28 cellular contexts compared by ENCODE assay signal in genomic region chr3:188571531-188572115, GRCh38.
"Had no signal": no experiment of that assay in that cellular context is flagged by ENCODE, and none has a peak within 500 bp of the region (broad histone marks: within the 10 kb centered on the region; RNA-seq: fewer than 3 reads in every experiment).

No MANE protein-coding gene starts in this region.

- H3K36me3 ChIP-seq: colonic mucosa, heart left ventricle, neutrophil, ovary, sigmoid colon, vagina had no signal

- H3K27me3 Mint-ChIP-seq: activated CD4-positive, alpha-beta T cell treated with anti-CD3 and anti-CD28 coated beads for 36 hours; activated CD8-positive, alpha-beta memory T cell treated with anti-CD3 and anti-CD28 coated beads, Interleukin-2, amount 10 ng/mL, durations not matched to agents 7 days and 5 days; activated naive CD4-positive, alpha-beta T cell treated with anti-CD3 and anti-CD28 coated beads, Interleukin-2, amount 50 U/mL, for 24 hours; activated naive CD8-positive, alpha-beta T cell treated with anti-CD3 and anti-CD28 coated beads, Interleukin-2, amount 50 U/mL, for 24 hours; naive B cell; stimulated activated naive CD8-positive, alpha-beta T cell treated with anti-CD3 and anti-CD28 coated beads, Interleukin-15, Interleukin-2, amounts not matched to agents 100 ng/mL and 50 ng/mL, for 24 hours; type B pancreatic cell had no signal

- H3K4me3 ChIP-seq: colonic mucosa, heart left ventricle, ovary, sigmoid colon, vagina had no signal

- H3K4me3 Mint-ChIP-seq: activated CD4-positive, alpha-beta T cell treated with anti-CD3 and anti-CD28 coated beads for 36 hours; activated CD8-positive, alpha-beta memory T cell treated with anti-CD3 and anti-CD28 coated beads, Interleukin-2, amount 10 ng/mL, durations not matched to agents 7 days and 5 days; activated CD8-positive, alpha-beta T cell treated with anti-CD3 and anti-CD28 coated beads, Interleukin-2, amount 10 ng/mL, durations not matched to agents 7 days and 5 days; activated naive CD4-positive, alpha-beta T cell treated with anti-CD3 and anti-CD28 coated beads, Interleukin-2, amount 50 U/mL, for 24 hours; activated naive CD8-positive, alpha-beta T cell treated with anti-CD3 and anti-CD28 coated beads, Interleukin-2, amount 50 U/mL, for 24 hours; naive B cell; nephron progenitor cell; stimulated activated effector memory CD8-positive, alpha-beta T cell treated with anti-CD3 and anti-CD28 coated beads, Interleukin-12 subunit alpha, Interleukin-12 subunit beta, amount 100 ng/mL, for 72 hours; stimulated activated naive CD8-positive, alpha-beta T cell treated with anti-CD3 and anti-CD28 coated beads, Interleukin-15, Interleukin-2, amounts not matched to agents 100 ng/mL and 50 ng/mL, for 24 hours; type B pancreatic cell had no signal

- H3K4me1 ChIP-seq: colonic mucosa, vagina had no signal

- H3K36me3 Mint-ChIP-seq: activated CD8-positive, alpha-beta memory T cell treated with anti-CD3 and anti-CD28 coated beads, Interleukin-2, amount 10 ng/mL, durations not matched to agents 7 days and 5 days; activated naive CD4-positive, alpha-beta T cell treated with anti-CD3 and anti-CD28 coated beads, Interleukin-2, amount 50 U/mL, for 24 hours; stimulated activated effector memory CD8-positive, alpha-beta T cell treated with anti-CD3 and anti-CD28 coated beads, Interleukin-12 subunit alpha, Interleukin-12 subunit beta, amount 100 ng/mL, for 72 hours; type B pancreatic cell had no signal

- DNase-seq: activated CD4-positive, alpha-beta T cell treated with anti-CD3 and anti-CD28 coated beads for 36 hours; activated CD4-positive, CD25-positive, alpha-beta regulatory T cell; activated CD8-positive, alpha-beta memory T cell treated with anti-CD3 and anti-CD28 coated beads, Interleukin-2, amount 10 ng/mL, durations not matched to agents 7 days and 5 days; activated CD8-positive, alpha-beta T cell treated with anti-CD3 and anti-CD28 coated beads, Interleukin-2, amount 10 ng/mL, durations not matched to agents 7 days and 5 days; activated naive CD8-positive, alpha-beta T cell treated with anti-CD3 and anti-CD28 coated beads, Interleukin-2, amount 50 U/mL, for 24 hours; activated T-cell treated with anti-CD3 and anti-CD28 coated beads, Interleukin-2, amount 50 U/mL, for 48 hours; amygdala; colonic mucosa; effector memory CD4-positive, alpha-beta T cell; erythroblast; heart left ventricle; hypothalamus; kidney glomerular epithelial cell; mammary epithelial cell; naive B cell; nephron progenitor cell; ovary; sigmoid colon; small intestine; stimulated activated CD4-positive, alpha-beta T cell treated with anti-CD3 and anti-CD28 coated beads, Interleukin-4, amount 100 ng/mL, for 24 hours had no signal

- H3K27me3 ChIP-seq: colonic mucosa, heart left ventricle, neutrophil, ovary, sigmoid colon, vagina had no signal

- H3K27ac ChIP-seq: colonic mucosa, neutrophil, ovary, vagina had no signal

- ATAC-seq: activated CD4-positive, alpha-beta T cell treated with anti-CD3 and anti-CD28 coated beads for 36 hours; activated CD8-positive, alpha-beta memory T cell treated with anti-CD3 and anti-CD28 coated beads, Interleukin-2, amount 10 ng/mL, durations not matched to agents 7 days and 5 days; activated CD8-positive, alpha-beta T cell treated with anti-CD3 and anti-CD28 coated beads, Interleukin-2, amount 10 ng/mL, durations not matched to agents 7 days and 5 days; activated naive CD8-positive, alpha-beta T cell treated with anti-CD3 and anti-CD28 coated beads, Interleukin-2, amount 50 U/mL, for 24 hours; stimulated activated effector memory CD8-positive, alpha-beta T cell treated with anti-CD3 and anti-CD28 coated beads, Interleukin-12 subunit alpha, Interleukin-12 subunit beta, amount 100 ng/mL, for 72 hours had no signal

- H3K9me3 Mint-ChIP-seq: activated naive CD4-positive, alpha-beta T cell treated with anti-CD3 and anti-CD28 coated beads, Interleukin-2, amount 50 U/mL, for 24 hours; activated naive CD8-positive, alpha-beta T cell treated with anti-CD3 and anti-CD28 coated beads, Interleukin-2, amount 50 U/mL, for 24 hours; activated T-helper 2 cell treated with anti-CD3 and anti-CD28 coated beads, Interferon-gamma antibody, Interleukin-2, Interleukin-4, amounts not matched to agents 10 μg/mL and 5 μg/mL and 100 μg/mL, durations not matched to agents 14 hours and 24 hours and 36 hours; naive B cell; nephron progenitor cell; stimulated activated effector memory CD8-positive, alpha-beta T cell treated with anti-CD3 and anti-CD28 coated beads, Interleukin-12 subunit alpha, Interleukin-12 subunit beta, amount 100 ng/mL, for 72 hours; stimulated activated naive CD8-positive, alpha-beta T cell treated with anti-CD3 and anti-CD28 coated beads, Interleukin-15, Interleukin-2, amounts not matched to agents 100 ng/mL and 50 ng/mL, for 24 hours; type B pancreatic cell had no signal

- H3K9me3 ChIP-seq: colonic mucosa, heart left ventricle, neutrophil, ovary, sigmoid colon, vagina had no signal

- H3K27ac Mint-ChIP-seq: activated CD4-positive, alpha-beta T cell treated with anti-CD3 and anti-CD28 coated beads for 36 hours; activated CD8-positive, alpha-beta memory T cell treated with anti-CD3 and anti-CD28 coated beads, Interleukin-2, amount 10 ng/mL, durations not matched to agents 7 days and 5 days; activated CD8-positive, alpha-beta T cell treated with anti-CD3 and anti-CD28 coated beads, Interleukin-2, amount 10 ng/mL, durations not matched to agents 7 days and 5 days; activated naive CD4-positive, alpha-beta T cell treated with anti-CD3 and anti-CD28 coated beads, Interleukin-2, amount 50 U/mL, for 24 hours; activated naive CD8-positive, alpha-beta T cell treated with anti-CD3 and anti-CD28 coated beads, Interleukin-2, amount 50 U/mL, for 24 hours; activated T-helper 2 cell treated with anti-CD3 and anti-CD28 coated beads, Interferon-gamma antibody, Interleukin-2, Interleukin-4, amounts not matched to agents 10 μg/mL and 5 μg/mL and 100 μg/mL, durations not matched to agents 14 hours and 24 hours and 36 hours; nephron progenitor cell; progenitor cell of endocrine pancreas; stimulated activated effector memory CD8-positive, alpha-beta T cell treated with anti-CD3 and anti-CD28 coated beads, Interleukin-12 subunit alpha, Interleukin-12 subunit beta, amount 100 ng/mL, for 72 hours; stimulated activated naive CD8-positive, alpha-beta T cell treated with anti-CD3 and anti-CD28 coated beads, Interleukin-15, Interleukin-2, amounts not matched to agents 100 ng/mL and 50 ng/mL, for 24 hours; type B pancreatic cell had no signal
